ENCODE assay signal across 10 cellular contexts in the genomic region with DNA sequence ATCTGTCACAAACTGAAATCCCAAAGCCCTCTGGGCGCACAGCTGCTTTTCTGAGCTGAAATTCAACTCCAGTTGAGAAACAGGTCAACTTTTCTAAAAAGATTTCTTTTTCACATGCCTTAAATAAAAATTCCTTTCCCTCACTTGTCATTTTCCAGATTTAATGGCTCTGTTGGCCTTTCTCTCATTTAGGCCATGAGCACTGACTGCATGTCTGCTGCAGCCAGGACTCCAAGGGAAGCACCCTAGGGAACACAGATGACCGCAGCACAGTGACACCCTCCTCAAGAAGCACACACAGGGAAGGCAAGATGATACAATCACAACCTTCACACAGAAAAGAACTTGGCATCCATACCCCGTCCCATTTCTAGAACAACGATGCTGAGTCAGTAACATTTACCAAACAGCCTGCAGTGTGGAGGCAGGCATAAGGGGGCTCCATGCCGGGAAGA. TPM values are rescaled to one million over a fixed set of nuclear protein-coding genes. Genes with fewer than 3 reads are reported as not detected.
A peak's percentile ranks its signal among the peaks of the same experiment; 100 is the strongest.
DNase-seq lines count a peak whose midpoint lies in the region; ATAC-seq and TF ChIP-seq lines count a peak whose summit lies in the region.
"Had no signal": no experiment of that assay in that cellular context is flagged by ENCODE, and none has a peak within 500 bp of the region (broad histone marks: within the 10 kb centered on the region; RNA-seq: fewer than 3 reads in every experiment).

No MANE protein-coding gene starts in this region.

- peak overlapping the region; percentile 67 for H3K27ac ChIP-seq in rectal smooth muscle tissue (ENCODE audit: low read depth, low read length)

- ATAC-seq in Right ventricle myocardium inferior, result peak; percentile 70
- no peak for ATAC-seq in HG03439 (IDR thresholded peaks at IDR 0.05; ENCODE audit: unreplicated experiment)
- no peak for ATAC-seq in HG02642 (IDR thresholded peaks at IDR 0.05; ENCODE audit: poor library complexity, unreplicated experiment)

- peaks cover 50% of the 10 kb centered on the region for H3K4me1 ChIP-seq in rectal smooth muscle tissue (ENCODE audit: control insufficient read depth, insufficient read depth, low read length)

- no peaks in the 10 kb centered on the region for H3K36me3 ChIP-seq in rectal smooth muscle tissue (ENCODE audit: control insufficient read depth, insufficient read depth, low read length)

- no peaks in the 10 kb centered on the region for H3K27me3 ChIP-seq in rectal smooth muscle tissue (ENCODE audit: control insufficient read depth, insufficient read depth, low read length)

- peak; percentile 63 for DNase-seq in EL
- DNase-seq in astrocyte of the spinal cord (ENCODE audit: low read depth, low spot score), result peak; percentile 59
- no peak for DNase-seq in Right ventricle myocardium inferior (ENCODE audit: missing footprints)
- DNase-seq in stimulated activated CD4-positive, alpha-beta T cell treated with anti-CD3 and anti-CD28 coated beads, Interleukin-4, amount 100 ng/mL, for 24 hours, result no peak
- no peak for DNase-seq in NCI-H345 treated with DMSO at 0.1 percent for 48 hours (lab: John Stamatoyannopoulos, UW; ENCODE audit: unreplicated experiment)
- DNase-seq: activated CD4-positive, alpha-beta T cell treated with anti-CD3 and anti-CD28 coated beads for 4 hours; NCI-H1417 had no signal

- no peak overlapping the region for H3K4me3 ChIP-seq in astrocyte of the spinal cord (ENCODE audit: low read depth, low read length)
- peak overlapping the region; percentile 3 for H3K4me3 ChIP-seq in rectal smooth muscle tissue (ENCODE audit: low read length)

- TF ChIP-seq CTCF in astrocyte of the spinal cord (IDR thresholded peaks at IDR 0.05; ENCODE audit: low read depth, low read length), result no peak

- in situ Hi-C loops in astrocyte of the spinal cord (cut with HindIII; ENCODE audit: low sequenced_read_pairs), result no loop called here

- no peak overlapping the region for H3K9ac ChIP-seq in rectal smooth muscle tissue (ENCODE audit: low read length)

- intact Hi-C loops in Right ventricle myocardium inferior (cut with DNase I), result no loop called here

RNA-seq across cellular contexts. Expression of a gene that starts 34.2 kb away (rescaled TPM):
- total RNA-seq in Right ventricle myocardium inferior, result 8.0 TPM

Comparison
In these comparisons a context has a peak if more than half of its experiments do, and no peak if none do; other contexts are left out.
1. DNase-seq: peak in EL (single experiment) and astrocyte of the spinal cord (single experiment); none in Right ventricle myocardium inferior (single experiment), stimulated activated CD4-positive, alpha-beta T cell treated with anti-CD3 and anti-CD28 coated beads, Interleukin-4, amount 100 ng/mL, for 24 hours (single experiment) and NCI-H345 treated with DMSO at 0.1 percent for 48 hours (single experiment).